In genomic region chr9:89431930-89432725, GRCh38 we compare ENCODE assay signal across 11 cellular contexts.
DNase-seq lines count a peak whose midpoint lies in the region; ATAC-seq, FAIRE-seq and TF ChIP-seq lines count a peak whose summit lies in the region.
"Had no signal": no experiment of that assay in that cellular context is flagged by ENCODE, and none has a peak within 500 bp of the region (broad histone marks: within the 10 kb centered on the region; RNA-seq: fewer than 3 reads in every experiment).

No MANE protein-coding gene starts in this region.

- no peak overlapping the region for H2AFZ ChIP-seq in HepG2 (ENCODE audit: low read length)

- no peak overlapping the region for H3K9ac ChIP-seq in HepG2 (ENCODE audit: insufficient read depth, low read depth, low read length)

- H3K27ac ChIP-seq in HepG2 (ENCODE audit: extremely low read length, insufficient read depth, low read length), result no peak overlapping the region

- no peaks in the 10 kb centered on the region for H3K79me2 ChIP-seq in HepG2 (ENCODE audit: insufficient read depth, low read length)

- H3K9me3 ChIP-seq in T-helper 17 cell (ENCODE audit: control insufficient read depth, low read length, poor library complexity, severe bottlenecking) (no peaks in the 10 kb centered on the region), HepG2 (ENCODE audit: low read length) (no peaks in the 10 kb centered on the region)
- H3K9me3 ChIP-seq: transverse colon had no signal

- H4K20me1 ChIP-seq in HepG2 (ENCODE audit: insufficient read depth, low read length), result no peaks in the 10 kb centered on the region

- no peak for TF ChIP-seq RAD21 in HepG2 (CRISPR knock-in tag; IDR thresholded peaks at IDR 0.05)

- TF ChIP-seq EP300 in HepG2 (IDR thresholded peaks at IDR 0.05; ENCODE audit: low read depth in 2 of 2, low read length in 2 of 2), result no peak
- TF ChIP-seq EP300 in HepG2 (CRISPR knock-in tag; IDR thresholded peaks at IDR 0.05; ENCODE audit: borderline replicate concordance), result no peak

- no peak for TF ChIP-seq CTCF in HepG2 (CRISPR knock-in tag; IDR thresholded peaks at IDR 0.05)

- peaks cover 2% of the 10 kb centered on the region for H3K36me3 Mint-ChIP-seq in activated naive CD4-positive, alpha-beta T cell treated with anti-CD3 and anti-CD28 coated beads, Interleukin-2, amount 50 U/mL, for 24 hours
- H3K36me3 Mint-ChIP-seq in activated naive CD4-positive, alpha-beta T cell treated with anti-CD3 and anti-CD28 coated beads, Interleukin-2, amount 10 ng/mL, durations not matched to agents 7 days and 5 days, result peaks cover 36% of the 10 kb centered on the region
- no peaks in the 10 kb centered on the region for H3K36me3 Mint-ChIP-seq in T-helper 17 cell (ENCODE audit: low read depth)

- FAIRE-seq in HepG2 (lab: Jason Lieb, UNC), result no peak

- intact Hi-C loops in HepG2 (cut with micrococcal nuclease; ENCODE audit: unreplicated experiment), result no loop called here

- POLR2A ChIA-PET in HepG2 (lab: Yijun Ruan, JAX), result no interaction called here

- no peaks in the 10 kb centered on the region for H3K9me3 Mint-ChIP-seq in activated naive CD4-positive, alpha-beta T cell treated with anti-CD3 and anti-CD28 coated beads, Interleukin-2, amount 50 U/mL, for 24 hours
- H3K9me3 Mint-ChIP-seq in activated naive CD4-positive, alpha-beta T cell treated with anti-CD3 and anti-CD28 coated beads, Interleukin-2, amount 10 ng/mL, durations not matched to agents 7 days and 5 days, result no peaks in the 10 kb centered on the region
- H3K9me3 Mint-ChIP-seq in stimulated activated naive CD8-positive, alpha-beta T cell treated with anti-CD3 and anti-CD28 coated beads, Interleukin-15, amount 100 ng/mL, for 72 hours, result no peaks in the 10 kb centered on the region

- WGBS in HepG2 (ENCODE audit: low lambda C conversion rate), result 46% methylated on average over 5 of the region's 6 CpGs

- H3K4me1 ChIP-seq in HepG2 (ENCODE audit: insufficient read depth, low read length), result peaks cover 8% of the 10 kb centered on the region

- CTCF ChIA-PET in activated naive CD4-positive, alpha-beta T cell treated with anti-CD3 and anti-CD28 coated beads, Interleukin-2, amount 10 ng/mL, durations not matched to agents 7 days and 5 days (lab: Charles Lee), result interaction anchor here (0.9 to 4.7 kb wide), 5 partner anchors 8 to 118 kb away, joined by 3 to 59 read pairs (median 3); no protein-coding TSS in a partner anchor
- CTCF ChIA-PET in HepG2 (lab: Yijun Ruan, JAX; ENCODE audit: low intra/inter-chr PET ratio, low total read pairs), result no interaction called here

- peaks cover 96% of the 10 kb centered on the region for H3K4me1 Mint-ChIP-seq in activated naive CD4-positive, alpha-beta T cell treated with anti-CD3 and anti-CD28 coated beads, Interleukin-2, amount 50 U/mL, for 24 hours
- peaks cover 68% of the 10 kb centered on the region for H3K4me1 Mint-ChIP-seq in activated naive CD4-positive, alpha-beta T cell treated with anti-CD3 and anti-CD28 coated beads, Interleukin-2, amount 10 ng/mL, durations not matched to agents 7 days and 5 days
- peaks cover 64% of the 10 kb centered on the region for H3K4me1 Mint-ChIP-seq in T-helper 17 cell
- peaks cover 100% of the 10 kb centered on the region for H3K4me1 Mint-ChIP-seq in stimulated activated naive CD8-positive, alpha-beta T cell treated with anti-CD3 and anti-CD28 coated beads, Interleukin-15, amount 100 ng/mL, for 72 hours

- DNase-seq in activated naive CD4-positive, alpha-beta T cell treated with anti-CD3 and anti-CD28 coated beads, Interleukin-2, amount 10 ng/mL, durations not matched to agents 7 days and 5 days, result no peak
- DNase-seq in T-helper 17 cell (no peak), erythroblast (lab: John Stamatoyannopoulos, UW) (peak; percentile 79 to 90), dedifferentiated amniotic fluid mesenchymal stem cell (ENCODE audit: extremely low spot score) (no peak), HepG2 (ENCODE audit: low spot score) (no peak), DMS153 (lab: John Stamatoyannopoulos, UW) (no peak)
- no peak for DNase-seq in stimulated activated naive CD8-positive, alpha-beta T cell treated with anti-CD3 and anti-CD28 coated beads, Interleukin-15, amount 100 ng/mL, for 72 hours
- DNase-seq: NCI-H2029 treated with DMSO at 0.1 percent for 48 hours, transverse colon had no signal

- no peak overlapping the region for H3K4me2 ChIP-seq in HepG2 (ENCODE audit: low read depth, low read length)

- H3K27ac Mint-ChIP-seq in activated naive CD4-positive, alpha-beta T cell treated with anti-CD3 and anti-CD28 coated beads, Interleukin-2, amount 50 U/mL, for 24 hours, result peak overlapping the region; percentile 86
- H3K27ac Mint-ChIP-seq in activated naive CD4-positive, alpha-beta T cell treated with anti-CD3 and anti-CD28 coated beads, Interleukin-2, amount 10 ng/mL, durations not matched to agents 7 days and 5 days, result no peak overlapping the region
- peak overlapping the region; percentile 76 for H3K27ac Mint-ChIP-seq in T-helper 17 cell
- peak overlapping the region; percentile 87 to 89 for H3K27ac Mint-ChIP-seq in stimulated activated naive CD8-positive, alpha-beta T cell treated with anti-CD3 and anti-CD28 coated beads, Interleukin-15, amount 100 ng/mL, for 72 hours

- BruUV-seq in HepG2 (replicated peaks; lab: Mats Ljungman, UMichigan), result no TSS peak

- H3K27me3 ChIP-seq in HepG2 (ENCODE audit: control insufficient read depth in 1 of 2, insufficient read depth in 2 of 2, low read length in 2 of 2), result no peaks in the 10 kb centered on the region; a peak in 1 of 5 replicates
- H3K27me3 ChIP-seq: transverse colon had no signal

- no peak overlapping the region for H3K4me3 Mint-ChIP-seq in activated naive CD4-positive, alpha-beta T cell treated with anti-CD3 and anti-CD28 coated beads, Interleukin-2, amount 50 U/mL, for 24 hours
- H3K4me3 Mint-ChIP-seq in activated naive CD4-positive, alpha-beta T cell treated with anti-CD3 and anti-CD28 coated beads, Interleukin-2, amount 10 ng/mL, durations not matched to agents 7 days and 5 days, result no peak overlapping the region
- no peak overlapping the region for H3K4me3 Mint-ChIP-seq in T-helper 17 cell
- H3K4me3 Mint-ChIP-seq in stimulated activated naive CD8-positive, alpha-beta T cell treated with anti-CD3 and anti-CD28 coated beads, Interleukin-15, amount 100 ng/mL, for 72 hours, result no peak overlapping the region

- H3K4me3 ChIP-seq in HepG2 (replicated peaks in 1 of 3; ENCODE audit: insufficient read depth in 1 of 3, low read depth in 2 of 3, low read length in 3 of 3), result no peak overlapping the region
- H3K4me3 ChIP-seq: lung, transverse colon had no signal

- H3K36me3 ChIP-seq in HepG2 (replicated peaks in 1 of 2; ENCODE audit: control insufficient read depth in 1 of 2, insufficient read depth in 2 of 2, low read length in 2 of 2), result no peaks in the 10 kb centered on the region
- H3K36me3 ChIP-seq: transverse colon had no signal

- TF ChIP-seq POLR2A in erythroblast (IDR thresholded peaks at IDR 0.05; ENCODE audit: low read length), result no peak
- no peak for TF ChIP-seq POLR2A in HepG2 (IDR thresholded peaks at IDR 0.05; ENCODE audit: insufficient read depth in 1 of 2, low read depth in 2 of 2, low read length in 2 of 2)

- H3K27me3 Mint-ChIP-seq in activated naive CD4-positive, alpha-beta T cell treated with anti-CD3 and anti-CD28 coated beads, Interleukin-2, amount 50 U/mL, for 24 hours, result no peaks in the 10 kb centered on the region
- H3K27me3 Mint-ChIP-seq in activated naive CD4-positive, alpha-beta T cell treated with anti-CD3 and anti-CD28 coated beads, Interleukin-2, amount 10 ng/mL, durations not matched to agents 7 days and 5 days, result no peaks in the 10 kb centered on the region
- no peaks in the 10 kb centered on the region for H3K27me3 Mint-ChIP-seq in T-helper 17 cell
- no peaks in the 10 kb centered on the region for H3K27me3 Mint-ChIP-seq in stimulated activated naive CD8-positive, alpha-beta T cell treated with anti-CD3 and anti-CD28 coated beads, Interleukin-15, amount 100 ng/mL, for 72 hours

- in situ Hi-C loops in HepG2 (cut with HindIII; ENCODE audit: extremely low pct_ligation_motif_present, low pct_unique_long_range_greater_than_20kb), result no loop called here

- ATAC-seq in T-helper 17 cell (no peak), HepG2 (no peak)
- no peak for ATAC-seq in stimulated activated naive CD8-positive, alpha-beta T cell treated with anti-CD3 and anti-CD28 coated beads, Interleukin-15, amount 100 ng/mL, for 72 hours

TF ChIP-seq in HepG2, 621 proteins besides CTCF, POLR2A, EP300 and RAD21 (continues in another document):
- TF ChIP-seq ZFY (CRISPR knock-in tag; IDR thresholded peaks at IDR 0.05) (no peak), MXD3 (CRISPR knock-in tag; IDR thresholded peaks at IDR 0.05) (no peak), MBNL3 (CRISPR knock-in tag; conservative IDR thresholded peaks at IDR 0.05) (no peak), ZFP41 (CRISPR knock-in tag; IDR thresholded peaks at IDR 0.05; ENCODE audit: borderline replicate concordance) (no peak), POGZ (CRISPR knock-in tag; IDR thresholded peaks at IDR 0.05) (no peak), THAP11 (CRISPR knock-in tag; IDR thresholded peaks at IDR 0.05) (no peak), FOXP4 (CRISPR knock-in tag; IDR thresholded peaks at IDR 0.05) (no peak), RBM39 (IDR thresholded peaks at IDR 0.05; ENCODE audit: low read depth, low read length, poor library complexity, severe bottlenecking) (no peak), EHMT2 (IDR thresholded peaks at IDR 0.05; ENCODE audit: borderline replicate concordance, low read depth, low read length) (no peak), MXD4 (CRISPR knock-in tag; IDR thresholded peaks at IDR 0.05) (no peak), ZNF761 (CRISPR knock-in tag; conservative IDR thresholded peaks at IDR 0.05) (no peak), ZNF629 (CRISPR knock-in tag; conservative IDR thresholded peaks at IDR 0.05) (no peak)

Comparison
In these comparisons a context has a peak if more than half of its experiments do, and no peak if none do; other contexts are left out.
1. DNase-seq: peak in erythroblast (2 of 2); none in activated naive CD4-positive, alpha-beta T cell treated with anti-CD3 and anti-CD28 coated beads, Interleukin-2, amount 10 ng/mL, durations not matched to agents 7 days and 5 days (single experiment), T-helper 17 cell (0 of 3), stimulated activated naive CD8-positive, alpha-beta T cell treated with anti-CD3 and anti-CD28 coated beads, Interleukin-15, amount 100 ng/mL, for 72 hours (0 of 2), dedifferentiated amniotic fluid mesenchymal stem cell (single experiment), HepG2 (single experiment) and DMS153 (single experiment).